ENCODE assay signal across 15 cellular contexts in the genomic region with DNA sequence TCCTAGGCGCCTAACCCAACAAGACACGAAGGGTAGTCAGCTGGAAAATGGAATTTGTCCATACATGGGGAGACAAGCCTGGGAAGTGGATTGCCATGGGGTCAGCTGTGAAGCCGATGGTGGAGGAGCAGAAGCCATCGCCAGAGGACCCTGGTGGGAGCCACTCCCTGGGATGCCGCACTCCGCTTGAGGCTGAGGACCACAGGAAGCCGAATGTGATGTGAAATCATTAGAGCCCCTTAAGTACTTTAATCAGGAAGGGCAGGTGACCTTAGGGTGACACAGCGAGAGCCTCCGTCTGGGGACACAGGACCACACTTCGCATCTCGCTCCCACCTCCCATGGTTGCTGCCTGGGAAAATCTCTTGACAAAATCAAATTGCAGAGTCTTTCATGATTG.
DNase-seq lines count a peak whose midpoint lies in the region; ATAC-seq and TF ChIP-seq lines count a peak whose summit lies in the region.
"Had no signal": no experiment of that assay in that cellular context is flagged by ENCODE, and none has a peak within 500 bp of the region (broad histone marks: within the 10 kb centered on the region; RNA-seq: fewer than 3 reads in every experiment).

No MANE protein-coding gene starts in this region.

- POLR2A ChIA-PET in CD8-positive, alpha-beta memory T cell (lab: Charles Lee): no interaction called here

- H3K9me3 ChIP-seq in right atrium auricular region: no peaks in the 10 kb centered on the region
- H3K9me3 ChIP-seq in gastroesophageal sphincter: no peaks in the 10 kb centered on the region
- no peaks in the 10 kb centered on the region for H3K9me3 ChIP-seq in uterus
- no peaks in the 10 kb centered on the region for H3K9me3 ChIP-seq in CD8-positive, alpha-beta memory T cell (ENCODE audit: low read length)
- H3K9me3 ChIP-seq: HAP-1 had no signal

- no peaks in the 10 kb centered on the region for H3K27me3 ChIP-seq in right atrium auricular region
- H3K27me3 ChIP-seq in gastroesophageal sphincter: no peaks in the 10 kb centered on the region
- H3K27me3 ChIP-seq in uterus: no peaks in the 10 kb centered on the region
- H3K27me3 ChIP-seq in CD8-positive, alpha-beta memory T cell (ENCODE audit: insufficient read depth, low read length, poor library complexity, severe bottlenecking): no peaks in the 10 kb centered on the region

- H3K27ac Mint-ChIP-seq in CD8-positive, alpha-beta memory T cell: no peak overlapping the region
- H3K27ac Mint-ChIP-seq: B cell; CD4-positive, alpha-beta T cell; HFFc6 had no signal

- TF ChIP-seq EP300 in gastroesophageal sphincter (IDR thresholded peaks at IDR 0.05): no peak

- H3K4me3 Mint-ChIP-seq in CD8-positive, alpha-beta memory T cell: no peak overlapping the region
- H3K4me3 Mint-ChIP-seq: B cell; CD4-positive, alpha-beta T cell; HFFc6 had no signal

- H3K27ac ChIP-seq in right atrium auricular region: peak overlapping the region; percentile 24 to 57
- H3K27ac ChIP-seq in gastroesophageal sphincter: peak overlapping the region in 3 of 4 donors; percentile 51 to 72 (median 54)
- H3K27ac ChIP-seq in uterus: peak overlapping the region; percentile 51 to 69
- H3K27ac ChIP-seq in CD8-positive, alpha-beta memory T cell (ENCODE audit: low read depth, low read length): no peak overlapping the region

- H3K9me3 Mint-ChIP-seq in CD8-positive, alpha-beta memory T cell: peaks cover 0 to 3% (median 0%) of the 10 kb centered on the region in 5 donors
- H3K9me3 Mint-ChIP-seq: CD4-positive, alpha-beta T cell had no signal

- CTCF ChIA-PET in CD8-positive, alpha-beta memory T cell (lab: Charles Lee): no interaction called here

- TF ChIP-seq POLR2A in gastroesophageal sphincter (IDR thresholded peaks at IDR 0.05) (no peak), uterus (IDR thresholded peaks at IDR 0.05) (no peak)

- 97 to 98% methylated on average over 6 to 7 of the region's 11 CpGs for WGBS in gastroesophageal sphincter (ENCODE audit: low coverage in 1 of 2), 2 donors

- H3K4me1 ChIP-seq in right atrium auricular region (peaks cover 0 to 44% of the 10 kb centered on the region in 2 donors), gastroesophageal sphincter (peaks cover 0 to 53% (median 9%) of the 10 kb centered on the region in 3 donors), uterus (no peaks in the 10 kb centered on the region)
- H3K4me1 ChIP-seq in CD8-positive, alpha-beta memory T cell (ENCODE audit: insufficient read depth, low read length): no peaks in the 10 kb centered on the region
- H3K4me1 ChIP-seq: HAP-1 had no signal

- no peaks in the 10 kb centered on the region for H3K36me3 Mint-ChIP-seq in CD8-positive, alpha-beta memory T cell

- H3K36me3 ChIP-seq in right atrium auricular region (no peaks in the 10 kb centered on the region), gastroesophageal sphincter (no peaks in the 10 kb centered on the region), uterus (no peaks in the 10 kb centered on the region)
- no peaks in the 10 kb centered on the region for H3K36me3 ChIP-seq in CD8-positive, alpha-beta memory T cell (ENCODE audit: insufficient read depth, low read length)
- H3K36me3 ChIP-seq: HAP-1 had no signal

- TF ChIP-seq CTCF in right atrium auricular region (IDR thresholded peaks at IDR 0.05) (no peak), gastroesophageal sphincter (IDR thresholded peaks at IDR 0.05) (no peak), uterus (IDR thresholded peaks at IDR 0.05) (no peak)

- ATAC-seq in gastroesophageal sphincter (no peak), GM21367 (IDR thresholded peaks at IDR 0.05; ENCODE audit: unreplicated experiment) (no peak)
- ATAC-seq: HepG2 had no signal

- intact Hi-C loops in cardiac septum (cut with DNase I): loop anchor here (10.0 kb wide), 1 partner anchor 308 kb away; no protein-coding TSS in a partner anchor
- intact Hi-C loops in uterus (cut with DNase I; ENCODE audit: low total_unique reads): no loop called here

- H3K4me3 ChIP-seq in right atrium auricular region: no peak overlapping the region
- no peak overlapping the region for H3K4me3 ChIP-seq in gastroesophageal sphincter
- no peak overlapping the region for H3K4me3 ChIP-seq in uterus
- H3K4me3 ChIP-seq in CD8-positive, alpha-beta memory T cell (ENCODE audit: low read length): no peak overlapping the region
- H3K4me3 ChIP-seq: HAP-1 had no signal

- H3K27me3 Mint-ChIP-seq in CD8-positive, alpha-beta memory T cell: peaks cover 0 to 5% of the 10 kb centered on the region in 2 donors
- H3K27me3 Mint-ChIP-seq: B cell had no signal

- no peak for DNase-seq in right atrium auricular region (ENCODE audit: low spot score)
- no peak for DNase-seq in cardiac septum (ENCODE audit: low spot score)
- peak; percentile 40 for DNase-seq in retina
- DNase-seq in uterus: no peak
- DNase-seq in dermis blood vessel endothelial cell: no peak
- DNase-seq in CD8-positive, alpha-beta memory T cell: no peak
- DNase-seq: C1 segment of cervical spinal cord; CD4-positive, alpha-beta T cell; DMS79; HFFc6 had no signal

- H3K4me1 Mint-ChIP-seq in CD8-positive, alpha-beta memory T cell: no peaks in the 10 kb centered on the region
- H3K4me1 Mint-ChIP-seq: B cell had no signal
